Comparison of ENCODE assay signal across 8 cellular contexts in the genomic region with DNA sequence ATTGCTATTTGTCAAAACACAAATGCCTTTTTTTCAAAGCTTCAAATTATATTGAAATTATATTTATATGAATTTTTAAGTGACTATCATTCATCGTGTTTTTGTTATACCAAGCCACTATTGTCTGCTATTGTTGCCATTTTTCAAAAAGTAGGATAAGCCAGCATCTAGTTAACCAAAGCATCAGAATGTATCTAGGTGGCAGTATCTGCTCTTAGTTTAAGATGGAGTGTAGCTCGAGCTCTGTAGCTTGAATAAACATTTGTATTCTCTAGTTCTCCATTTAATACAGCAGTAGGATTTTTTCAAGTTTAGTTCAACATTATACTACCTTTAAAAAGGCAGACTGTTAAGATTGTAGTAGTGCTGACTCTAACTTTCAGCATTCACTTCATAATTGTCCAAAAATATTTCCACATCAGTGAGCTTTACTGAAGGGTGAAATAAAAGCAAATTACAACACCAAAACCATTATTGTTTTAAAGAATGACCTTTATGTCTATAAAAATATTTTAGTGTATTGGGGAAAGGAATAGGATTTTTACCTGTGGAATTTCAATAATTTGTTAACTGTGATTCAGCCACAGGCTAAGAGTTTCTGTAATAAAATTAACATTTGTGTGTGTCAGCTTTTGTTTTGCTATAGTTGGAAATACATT. TPM values are rescaled to one million over a fixed set of nuclear protein-coding genes. Genes with fewer than 3 reads are reported as not detected.
DNase-seq lines count a peak whose midpoint lies in the region; ATAC-seq, FAIRE-seq and TF ChIP-seq lines count a peak whose summit lies in the region.

No MANE protein-coding gene starts in this region.

- H3K36me3 ChIP-seq in BE2C, result no peaks in the 10 kb centered on the region
- no peaks in the 10 kb centered on the region for H3K36me3 ChIP-seq in PC-9 (ENCODE audit: low read depth)
- no peaks in the 10 kb centered on the region for H3K36me3 ChIP-seq in vagina

- no peaks in the 10 kb centered on the region for H3K27me3 ChIP-seq in BE2C
- no peaks in the 10 kb centered on the region for H3K27me3 ChIP-seq in PC-9 (ENCODE audit: insufficient read depth, low read depth)
- H3K27me3 ChIP-seq in vagina, result no peaks in the 10 kb centered on the region

- no peak overlapping the region for H2AFZ ChIP-seq in PC-9

- FAIRE-seq in TTC549 (lab: Jason Lieb, UNC) (peak; percentile 96), islet of Langerhans (lab: Jason Lieb, UNC) (peak; percentile 92)

- H3K9me3 ChIP-seq in BE2C, result no peaks in the 10 kb centered on the region
- H3K9me3 ChIP-seq in PC-9 (ENCODE audit: insufficient read depth, low read depth), result no peaks in the 10 kb centered on the region
- no peaks in the 10 kb centered on the region for H3K9me3 ChIP-seq in vagina

- intact Hi-C loops in PC-9 (cut with micrococcal nuclease; ENCODE audit: unreplicated experiment), result no loop called here
- intact Hi-C loops in vagina (cut with DNase I), result no loop called here

- CTCF ChIA-PET in PC-9 (lab: Charles Lee), result no interaction called here

- no peak for ATAC-seq in HG03025 (IDR thresholded peaks at IDR 0.05; ENCODE audit: low FRiP score, unreplicated experiment)

- H3K4me1 ChIP-seq in BE2C, result no peaks in the 10 kb centered on the region
- no peaks in the 10 kb centered on the region for H3K4me1 ChIP-seq in PC-9 (replicated peaks; ENCODE audit: insufficient read depth)
- no peaks in the 10 kb centered on the region for H3K4me1 ChIP-seq in vagina

- H3K4me2 ChIP-seq in PC-9, result no peak overlapping the region

- H3K27ac ChIP-seq in PC-9 (no peak overlapping the region), vagina (no peak overlapping the region)

- no peaks in the 10 kb centered on the region for H3K79me2 ChIP-seq in PC-9 (ENCODE audit: low read depth)

- POLR2A ChIA-PET in PC-9 (lab: Charles Lee; ENCODE audit: unreplicated experiment), result no interaction called here

- no peaks in the 10 kb centered on the region for H3K9me2 ChIP-seq in PC-9 (ENCODE audit: insufficient read depth)

- no peak for TF ChIP-seq POLR2A in vagina (IDR thresholded peaks at IDR 0.05)

- H4K20me1 ChIP-seq in PC-9 (ENCODE audit: insufficient read depth), result no peaks in the 10 kb centered on the region

- H3K4me3 ChIP-seq in BE2C (ENCODE audit: low read depth, low read length) (no peak overlapping the region), PC-9 (no peak overlapping the region), vagina (no peak overlapping the region)

- TF ChIP-seq CTCF in BE2C (IDR thresholded peaks at IDR 0.05; ENCODE audit: low read depth, low read length) (peak; percentile 53), PC-9 (conservative IDR thresholded peaks at IDR 0.05) (no peak), vagina (IDR thresholded peaks at IDR 0.05) (no peak)

- H3F3A ChIP-seq in PC-9 (ENCODE audit: insufficient read depth, low read depth), result no peaks in the 10 kb centered on the region

- BruUV-seq in PC-9 (replicated peaks; lab: Mats Ljungman, UMichigan), result no TSS peak

- DNase-seq in BE2C, result no peak
- DNase-seq in HPDE6-E6E7 (ENCODE audit: extremely low spot score), result peak; percentile 10
- no peak for DNase-seq in PC-9
- DNase-seq in vagina (ENCODE audit: extremely low spot score in 2 of 2), result no peak
- no peak for DNase-seq in DMS79 (lab: John Stamatoyannopoulos, UW)

RNA-seq across cellular contexts. Expression of gene C15orf61, which starts 19.6 kb away (rescaled TPM):
- 15.7 TPM for polyA plus RNA-seq in BE2C (2012; ENCODE audit: insufficient read depth, insufficient read length, low read depth)
- total RNA-seq in PC-9 (2021) (6.5 and 6.8 TPM in 2 replicates), vagina (11.3 TPM)

RNA-seq across cellular contexts. Expression of gene MAP2K5, which starts 41.2 kb away (rescaled TPM):
- polyA plus RNA-seq in BE2C (2012; ENCODE audit: insufficient read depth, insufficient read length, low read depth), result 5.9 TPM
- total RNA-seq in PC-9 (2021) (25.6 and 26.9 TPM in 2 replicates), vagina (13.5 TPM)
